ENCODE assay signal across 2 cellular contexts in genomic region chr11:73958521-73959141, GRCh38.
TF ChIP-seq lines count a peak whose summit lies in the region.

No MANE protein-coding gene starts in this region.

TF ChIP-seq in GM23338, 12 proteins besides CTCF, POLR2A, EP300 and RAD21:
- TF ChIP-seq EZH2phosphoT487 (IDR thresholded peaks at IDR 0.05; ENCODE audit: unreplicated experiment) (no peak), CREB1 (CRISPR knock-in tag; IDR thresholded peaks at IDR 0.05; ENCODE audit: low read depth) (no peak), REST (IDR thresholded peaks at IDR 0.05; ENCODE audit: unreplicated experiment) (no peak), ZNF114 (CRISPR knock-in tag; IDR thresholded peaks at IDR 0.05) (no peak), EZH2 (IDR thresholded peaks at IDR 0.05; ENCODE audit: low read depth, unreplicated experiment) (no peak), ZNF331 (CRISPR knock-in tag; IDR thresholded peaks at IDR 0.05; ENCODE audit: low read depth) (no peak), STAT1 (IDR thresholded peaks at IDR 0.05; ENCODE audit: unreplicated experiment) (no peak), NANOG (IDR thresholded peaks at IDR 0.05; ENCODE audit: borderline replicate concordance) (no peak)
- TF ChIP-seq, protein P1, sequence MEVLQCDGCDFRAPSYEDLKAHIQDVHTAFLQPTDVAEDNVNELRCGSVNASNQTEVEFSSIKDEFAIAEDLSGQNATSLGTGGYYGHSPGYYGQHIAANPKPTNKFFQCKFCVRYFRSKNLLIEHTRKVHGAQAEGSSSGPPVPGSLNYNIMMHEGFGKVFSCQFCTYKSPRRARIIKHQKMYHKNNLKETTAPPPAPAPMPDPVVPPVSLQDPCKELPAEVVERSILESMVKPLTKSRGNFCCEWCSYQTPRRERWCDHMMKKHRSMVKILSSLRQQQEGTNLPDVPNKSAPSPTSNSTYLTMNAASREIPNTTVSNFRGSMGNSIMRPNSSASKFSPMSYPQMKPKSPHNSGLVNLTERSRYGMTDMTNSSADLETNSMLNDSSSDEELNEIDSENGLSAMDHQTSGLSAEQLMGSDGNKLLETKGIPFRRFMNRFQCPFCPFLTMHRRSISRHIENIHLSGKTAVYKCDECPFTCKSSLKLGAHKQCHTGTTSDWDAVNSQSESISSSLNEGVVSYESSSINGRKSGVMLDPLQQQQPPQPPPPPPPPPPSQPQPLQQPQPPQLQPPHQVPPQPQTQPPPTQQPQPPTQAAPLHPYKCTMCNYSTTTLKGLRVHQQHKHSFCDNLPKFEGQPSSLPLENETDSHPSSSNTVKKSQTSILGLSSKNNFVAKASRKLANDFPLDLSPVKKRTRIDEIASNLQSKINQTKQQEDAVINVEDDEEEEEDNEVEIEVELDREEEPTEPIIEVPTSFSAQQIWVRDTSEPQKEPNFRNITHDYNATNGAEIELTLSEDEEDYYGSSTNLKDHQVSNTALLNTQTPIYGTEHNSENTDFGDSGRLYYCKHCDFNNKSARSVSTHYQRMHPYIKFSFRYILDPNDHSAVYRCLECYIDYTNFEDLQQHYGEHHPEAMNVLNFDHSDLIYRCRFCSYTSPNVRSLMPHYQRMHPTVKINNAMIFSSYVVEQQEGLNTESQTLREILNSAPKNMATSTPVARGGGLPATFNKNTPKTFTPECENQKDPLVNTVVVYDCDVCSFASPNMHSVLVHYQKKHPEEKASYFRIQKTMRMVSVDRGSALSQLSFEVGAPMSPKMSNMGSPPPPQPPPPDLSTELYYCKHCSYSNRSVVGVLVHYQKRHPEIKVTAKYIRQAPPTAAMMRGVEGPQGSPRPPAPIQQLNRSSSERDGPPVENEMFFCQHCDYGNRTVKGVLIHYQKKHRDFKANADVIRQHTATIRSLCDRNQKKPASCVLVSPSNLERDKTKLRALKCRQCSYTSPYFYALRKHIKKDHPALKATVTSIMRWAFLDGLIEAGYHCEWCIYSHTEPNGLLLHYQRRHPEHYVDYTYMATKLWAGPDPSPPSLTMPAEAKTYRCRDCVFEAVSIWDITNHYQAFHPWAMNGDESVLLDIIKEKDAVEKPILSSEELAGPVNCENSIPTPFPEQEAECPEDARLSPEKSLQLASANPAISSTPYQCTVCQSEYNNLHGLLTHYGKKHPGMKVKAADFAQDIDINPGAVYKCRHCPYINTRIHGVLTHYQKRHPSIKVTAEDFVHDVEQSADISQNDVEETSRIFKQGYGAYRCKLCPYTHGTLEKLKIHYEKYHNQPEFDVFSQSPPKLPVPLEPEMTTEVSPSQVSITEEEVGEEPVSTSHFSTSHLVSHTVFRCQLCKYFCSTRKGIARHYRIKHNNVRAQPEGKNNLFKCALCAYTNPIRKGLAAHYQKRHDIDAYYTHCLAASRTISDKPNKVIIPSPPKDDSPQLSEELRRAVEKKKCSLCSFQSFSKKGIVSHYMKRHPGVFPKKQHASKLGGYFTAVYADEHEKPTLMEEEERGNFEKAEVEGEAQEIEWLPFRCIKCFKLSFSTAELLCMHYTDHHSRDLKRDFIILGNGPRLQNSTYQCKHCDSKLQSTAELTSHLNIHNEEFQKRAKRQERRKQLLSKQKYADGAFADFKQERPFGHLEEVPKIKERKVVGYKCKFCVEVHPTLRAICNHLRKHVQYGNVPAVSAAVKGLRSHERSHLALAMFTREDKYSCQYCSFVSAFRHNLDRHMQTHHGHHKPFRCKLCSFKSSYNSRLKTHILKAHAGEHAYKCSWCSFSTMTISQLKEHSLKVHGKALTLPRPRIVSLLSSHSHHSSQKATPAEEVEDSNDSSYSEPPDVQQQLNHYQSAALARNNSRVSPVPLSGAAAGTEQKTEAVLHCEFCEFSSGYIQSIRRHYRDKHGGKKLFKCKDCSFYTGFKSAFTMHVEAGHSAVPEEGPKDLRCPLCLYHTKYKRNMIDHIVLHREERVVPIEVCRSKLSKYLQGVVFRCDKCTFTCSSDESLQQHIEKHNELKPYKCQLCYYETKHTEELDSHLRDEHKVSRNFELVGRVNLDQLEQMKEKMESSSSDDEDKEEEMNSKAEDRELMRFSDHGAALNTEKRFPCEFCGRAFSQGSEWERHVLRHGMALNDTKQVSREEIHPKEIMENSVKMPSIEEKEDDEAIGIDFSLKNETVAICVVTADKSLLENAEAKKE (CRISPR knock-in tag; IDR thresholded peaks at IDR 0.05), result no peak

TF ChIP-seq in K562, 482 proteins besides CTCF, POLR2A, EP300 and RAD21:
- TF ChIP-seq KDM1A (IDR thresholded peaks at IDR 0.05) (no peak), SIN3B (IDR thresholded peaks at IDR 0.05; ENCODE audit: low read depth) (no peak), ZNF583 (CRISPR knock-in tag; IDR thresholded peaks at IDR 0.05) (no peak), NFYB (IDR thresholded peaks at IDR 0.05; ENCODE audit: extremely low read depth, insufficient read length) (no peak), MED1 (CRISPR knock-in tag; IDR thresholded peaks at IDR 0.05; ENCODE audit: borderline replicate concordance) (no peak), MYBL2 (IDR thresholded peaks at IDR 0.05; ENCODE audit: low read depth) (no peak), MYBL2 (CRISPR knock-in tag; IDR thresholded peaks at IDR 0.05; ENCODE audit: borderline replicate concordance) (no peak), BMI1 (IDR thresholded peaks at IDR 0.05; ENCODE audit: low read length) (no peak), GTF2F1 (IDR thresholded peaks at IDR 0.05; ENCODE audit: low read depth, low read length) (no peak), NCOA6 (IDR thresholded peaks at IDR 0.05) (no peak), MEF2A (IDR thresholded peaks at IDR 0.05; ENCODE audit: control insufficient read depth, low read depth, low read length) (no peak), HMG20B (CRISPR knock-in tag; IDR thresholded peaks at IDR 0.05) (no peak), STAT5A (IDR thresholded peaks at IDR 0.05; ENCODE audit: borderline replicate concordance, low read length) (no peak), ZNF512 (tag; IDR thresholded peaks at IDR 0.05) (no peak), MIER1 (IDR thresholded peaks at IDR 0.05; ENCODE audit: low read depth) (no peak), RBM15 (IDR thresholded peaks at IDR 0.05; ENCODE audit: insufficient read depth, low read length) (no peak)
